21 cellular contexts compared by ENCODE assay signal in genomic region chr2:108854484-108854883, GRCh38.
"Had no signal": no experiment of that assay in that cellular context is flagged by ENCODE, and none has a peak within 500 bp of the region (broad histone marks: within the 10 kb centered on the region; RNA-seq: fewer than 3 reads in every experiment).

No MANE protein-coding gene starts in this region.

- H3K4me1 ChIP-seq: esophagus squamous epithelium, gastrocnemius medialis, heart right ventricle, left lung, lower lobe of right lung had no signal

- H3K9me3 ChIP-seq: esophagus squamous epithelium, gastrocnemius medialis, left lung, lower lobe of right lung had no signal

- H3K27me3 Mint-ChIP-seq: dendritic cell treated with granulocyte-macrophage colony-stimulating factor and Interleukin-4, amounts not matched to agents 40 ng/mL and 50 ng/mL, for 4 days; effector memory CD8-positive, alpha-beta T cell; naive thymus-derived CD4-positive, alpha-beta T cell had no signal

- H3K36me3 ChIP-seq: gastrocnemius medialis, lower lobe of right lung had no signal

- H3K4me3 ChIP-seq: esophagus squamous epithelium, gastrocnemius medialis, heart right ventricle, left lung, lower lobe of right lung had no signal

- H3K36me3 Mint-ChIP-seq: natural killer cell had no signal

- H3K27ac ChIP-seq: epithelial cell of prostate, esophagus squamous epithelium, gastrocnemius medialis, heart right ventricle, left lung, lower lobe of right lung had no signal

- H3K4me1 Mint-ChIP-seq: endodermal cell, natural killer cell had no signal

- FAIRE-seq: keratinocyte had no signal

- H3K9me3 Mint-ChIP-seq: dendritic cell treated with granulocyte-macrophage colony-stimulating factor and Interleukin-4, amounts not matched to agents 40 ng/mL and 50 ng/mL, for 4 days; effector memory CD8-positive, alpha-beta T cell; endodermal cell had no signal

- H3K4me3 Mint-ChIP-seq: dendritic cell treated with granulocyte-macrophage colony-stimulating factor and Interleukin-4, amounts not matched to agents 40 ng/mL and 50 ng/mL, for 4 days; effector memory CD8-positive, alpha-beta T cell; endodermal cell; naive thymus-derived CD4-positive, alpha-beta T cell; natural killer cell had no signal

- H3K27ac Mint-ChIP-seq: dendritic cell treated with granulocyte-macrophage colony-stimulating factor and Interleukin-4, amounts not matched to agents 40 ng/mL and 50 ng/mL, for 4 days; effector memory CD8-positive, alpha-beta T cell; endodermal cell; naive thymus-derived CD4-positive, alpha-beta T cell; natural killer cell had no signal

- DNase-seq: cortex of kidney; effector CD8-positive, alpha-beta T cell; effector memory CD8-positive, alpha-beta T cell; endodermal cell; erythroblast; esophagus squamous epithelium; foreskin melanocyte; gastrocnemius medialis; glutamatergic neuron; head of caudate nucleus; heart right ventricle; left cardiac atrium; left lung; left ventricle myocardium superior; lower lobe of right lung; mesenchymal stem cell; natural killer cell had no signal
